In the genomic region with DNA sequence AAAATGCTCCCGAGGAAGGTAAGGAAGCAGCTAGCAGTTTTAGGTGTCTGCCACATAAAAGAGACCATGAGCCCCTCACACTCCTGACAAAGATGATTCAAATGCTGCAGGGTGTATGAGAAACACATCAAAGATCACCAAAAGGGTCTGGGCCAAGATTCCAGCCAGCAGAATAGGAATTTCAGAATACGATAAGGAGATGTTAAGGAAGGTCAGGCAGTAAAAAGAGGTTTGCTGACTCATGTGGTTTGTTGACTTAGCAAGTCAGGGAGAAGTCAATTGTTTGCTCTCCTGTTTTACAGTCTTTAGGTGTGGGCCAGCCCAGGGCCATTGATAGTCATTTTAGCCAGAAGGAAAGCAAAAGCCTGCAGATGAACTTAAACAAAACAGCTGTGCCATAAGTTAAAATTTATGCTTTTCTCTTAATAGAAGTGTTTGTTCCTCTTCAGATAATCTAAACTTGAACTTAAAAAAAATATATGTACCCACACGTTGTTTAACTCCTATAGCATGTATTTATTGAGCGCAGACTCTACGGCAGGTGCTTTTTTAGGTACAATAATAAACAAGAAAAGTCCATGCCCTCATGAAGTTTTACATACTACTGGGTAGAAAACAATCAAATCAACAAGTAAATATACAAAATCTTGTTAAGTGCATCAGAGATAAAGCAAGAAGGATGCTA, we compare ENCODE assay signal across 8 cellular contexts.
DNase-seq lines count a peak whose midpoint lies in the region; ATAC-seq and TF ChIP-seq lines count a peak whose summit lies in the region.

No MANE protein-coding gene starts in this region.

- no peak for TF ChIP-seq CTCF in Calu3 (IDR thresholded peaks at IDR 0.05; ENCODE audit: unreplicated experiment)
- no peak for TF ChIP-seq CTCF in endothelial cell (IDR thresholded peaks at IDR 0.05; ENCODE audit: unreplicated experiment)
- no peak for TF ChIP-seq CTCF in mucosa of descending colon (IDR thresholded peaks at IDR 0.05)

- intact Hi-C loops in Calu3 (cut with micrococcal nuclease; ENCODE audit: unreplicated experiment) (no loop called here), mucosa of descending colon (cut with DNase I, micrococcal nuclease) (no loop called here)

- no peak overlapping the region for H3K4me3 ChIP-seq in mucosa of descending colon

- H3K36me3 ChIP-seq in mucosa of descending colon (ENCODE audit: low read depth) = no peaks in the 10 kb centered on the region

- CTCF ChIA-PET in Calu3 (lab: Charles Lee) = interaction anchor here (0.7 kb wide), 1 partner anchor 10 kb away, joined by 3 read pairs; no protein-coding TSS in a partner anchor

- peaks cover 35% of the 10 kb centered on the region for H3K4me1 ChIP-seq in mucosa of descending colon (ENCODE audit: low read depth)

- ATAC-seq in mucosa of descending colon (peak; percentile 91), HG03565 (IDR thresholded peaks at IDR 0.05; ENCODE audit: unreplicated experiment) (no peak)

- no peaks in the 10 kb centered on the region for H3K9me3 Mint-ChIP-seq in Calu3 (ENCODE audit: low read depth, unreplicated experiment)
- no peaks in the 10 kb centered on the region for H3K9me3 Mint-ChIP-seq in endothelial cell (ENCODE audit: unreplicated experiment)

- H3K4me1 Mint-ChIP-seq in Calu3 (ENCODE audit: low read depth, unreplicated experiment) (peaks cover 26% of the 10 kb centered on the region), endothelial cell (ENCODE audit: unreplicated experiment) (peaks cover 12% of the 10 kb centered on the region)

- no TSS peak for BruUV-seq in Calu3 (replicated peaks; lab: Mats Ljungman, UMichigan)

- peak; percentile 32 for DNase-seq in Calu3
- DNase-seq in NCI-H146 (lab: John Stamatoyannopoulos, UW) = peak; percentile 51
- DNase-seq in endothelial cell (ENCODE audit: low spot score) = no peak
- peak in 1 of 3 donors; percentile 72 for DNase-seq in mucosa of descending colon
- no peak for DNase-seq in effector CD4-positive, alpha-beta T cell
- no peak for DNase-seq in NCI-H2227 (lab: John Stamatoyannopoulos, UW; ENCODE audit: unreplicated experiment)
- DNase-seq in NCI-H1694 treated with DMSO at 0.1 percent for 48 hours (lab: John Stamatoyannopoulos, UW) = no peak

- H3K36me3 Mint-ChIP-seq in Calu3 (ENCODE audit: insufficient read depth, unreplicated experiment) (no peaks in the 10 kb centered on the region), endothelial cell (ENCODE audit: low read depth, unreplicated experiment) (no peaks in the 10 kb centered on the region)

- H3K4me3 Mint-ChIP-seq in Calu3 (ENCODE audit: low read depth, unreplicated experiment) (peak overlapping the region; percentile 17), endothelial cell (ENCODE audit: unreplicated experiment) (no peak overlapping the region)

- H3K27me3 Mint-ChIP-seq in Calu3 (ENCODE audit: unreplicated experiment) (no peaks in the 10 kb centered on the region), endothelial cell (ENCODE audit: unreplicated experiment) (no peaks in the 10 kb centered on the region)

- H3K27ac Mint-ChIP-seq in Calu3 (ENCODE audit: unreplicated experiment) = peak overlapping the region; percentile 73
- peak overlapping the region; percentile 9 for H3K27ac Mint-ChIP-seq in endothelial cell (ENCODE audit: unreplicated experiment)

- no peaks in the 10 kb centered on the region for H3K9me3 ChIP-seq in mucosa of descending colon

Comparison
In these comparisons a context has a peak if more than half of its experiments do, and no peak if none do; other contexts are left out.
1. DNase-seq: peak in Calu3 (single experiment) and NCI-H146 (single experiment); none in endothelial cell (single experiment), effector CD4-positive, alpha-beta T cell (single experiment), NCI-H2227 (single experiment) and NCI-H1694 treated with DMSO at 0.1 percent for 48 hours (single experiment).